1 cellular context compared by ENCODE assay signal in the genomic region with DNA sequence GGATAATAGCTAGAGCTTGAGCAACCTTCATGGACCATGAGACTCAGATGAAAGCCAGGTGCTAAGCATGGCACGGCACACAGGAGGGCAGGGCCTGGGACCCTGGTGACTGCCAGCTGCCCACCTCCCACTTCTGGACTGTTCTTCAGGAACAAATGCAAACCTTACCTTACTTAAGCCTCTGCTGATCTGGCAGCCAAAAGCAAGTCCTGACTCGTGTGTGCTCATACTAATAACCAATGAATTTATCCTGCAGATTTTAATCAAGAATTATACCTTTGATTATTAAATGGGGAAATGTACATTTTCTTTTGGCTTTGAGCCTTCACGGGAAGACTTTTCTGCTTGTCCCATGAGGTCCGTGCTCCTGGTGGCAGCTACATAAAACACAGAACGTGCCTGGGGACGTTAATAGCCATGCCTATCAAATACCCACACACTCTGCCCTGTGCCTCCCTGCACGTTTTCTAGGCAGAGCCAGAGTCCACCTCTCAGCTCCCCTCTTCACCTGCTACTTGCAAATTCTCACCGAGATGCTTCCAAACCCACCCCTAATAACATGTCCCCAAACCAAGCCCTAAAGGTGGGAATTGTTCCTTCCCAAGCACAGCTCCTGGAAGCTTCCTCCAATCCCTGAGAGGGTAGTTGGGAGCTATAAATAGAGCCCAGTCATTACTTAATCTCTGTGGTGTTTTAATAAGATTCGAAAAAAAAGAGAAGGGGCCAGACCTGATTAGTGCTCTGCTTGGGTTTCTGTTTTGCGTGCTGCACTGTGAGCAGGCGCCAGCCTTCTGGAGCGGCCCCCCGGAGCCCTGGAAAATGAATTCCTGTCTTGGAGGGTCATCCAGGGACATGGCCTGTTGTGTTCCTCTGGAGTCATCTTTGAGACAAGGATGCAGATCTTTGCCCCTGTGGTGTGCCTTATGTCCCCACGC.
TF ChIP-seq lines count a peak whose summit lies in the region.

No MANE protein-coding gene starts in this region.

TF ChIP-seq in WTC11, 78 proteins besides CTCF, POLR2A, EP300 and RAD21 (continued from another document):
- TF ChIP-seq, protein P1, sequence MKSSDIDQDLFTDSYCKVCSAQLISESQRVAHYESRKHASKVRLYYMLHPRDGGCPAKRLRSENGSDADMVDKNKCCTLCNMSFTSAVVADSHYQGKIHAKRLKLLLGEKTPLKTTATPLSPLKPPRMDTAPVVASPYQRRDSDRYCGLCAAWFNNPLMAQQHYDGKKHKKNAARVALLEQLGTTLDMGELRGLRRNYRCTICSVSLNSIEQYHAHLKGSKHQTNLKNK (CRISPR knock-in tag; IDR thresholded peaks at IDR 0.05) = no peak
